Comparison of ENCODE assay signal across 6 cellular contexts in the genomic region with DNA sequence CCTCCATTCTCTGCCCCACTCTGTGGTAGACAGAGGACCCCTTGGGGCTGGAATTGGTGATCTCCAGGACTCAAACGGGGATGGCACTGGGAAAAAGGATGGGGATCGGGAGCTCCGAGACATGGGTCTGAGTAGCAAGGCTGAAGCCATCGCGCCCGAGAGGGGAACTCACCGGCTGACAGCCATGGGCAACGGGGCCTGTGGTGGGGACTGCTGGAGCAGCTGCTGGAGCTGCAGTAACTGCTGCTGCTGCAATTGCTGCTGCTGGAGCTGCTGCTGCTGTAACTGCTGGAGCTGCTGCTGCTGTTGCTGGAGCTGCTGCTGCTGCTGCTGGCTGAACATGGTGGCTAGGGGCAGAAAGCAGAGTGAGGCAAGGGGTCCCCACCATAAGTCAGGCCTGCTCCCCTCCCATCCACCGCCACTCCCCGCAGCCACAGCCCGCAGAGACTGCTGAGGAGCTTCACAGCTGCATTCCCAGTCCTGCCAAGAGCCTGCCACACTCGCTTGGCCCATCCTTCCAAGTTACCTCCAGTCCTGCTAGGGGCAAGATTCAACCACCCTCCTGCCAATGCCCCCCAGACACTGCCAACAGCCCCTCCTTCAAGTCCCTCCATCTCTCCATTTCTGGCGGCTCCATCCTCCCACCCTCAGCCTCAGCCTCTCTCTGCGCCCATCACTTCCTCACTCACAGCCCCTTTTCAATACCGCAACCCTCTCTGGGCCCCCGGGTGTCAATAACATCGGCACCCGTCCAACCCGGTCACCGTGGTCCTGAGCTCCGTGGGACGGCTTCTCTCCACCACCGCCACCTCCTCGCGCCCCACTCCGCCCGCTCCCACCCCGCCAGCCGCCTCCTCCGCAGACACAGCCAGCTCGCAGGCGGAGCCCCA.
DNase-seq lines count a peak whose midpoint lies in the region; ATAC-seq and TF ChIP-seq lines count a peak whose summit lies in the region.

No MANE protein-coding gene starts in this region.

- H3K27ac Mint-ChIP-seq in effector memory CD8-positive, alpha-beta T cell: peak overlapping the region; percentile 96 to 98

- peak; percentile 61 for ATAC-seq in effector memory CD8-positive, alpha-beta T cell (replicated peaks)

- peak; percentile 55 for DNase-seq in GM10266 (ENCODE audit: extremely low spot score)
- no peak for DNase-seq in effector memory CD8-positive, alpha-beta T cell
- DNase-seq in retina: peak; percentile 65
- no peak for DNase-seq in DMS79 (lab: John Stamatoyannopoulos, UW)
- DNase-seq in globus pallidus (ENCODE audit: low spot score): no peak

- no peak overlapping the region for H3K27ac ChIP-seq in HUES48 (ENCODE audit: low read depth, low read length)

- H3K4me1 Mint-ChIP-seq in effector memory CD8-positive, alpha-beta T cell (ENCODE audit: low read depth in 2 of 2): peaks cover 21 to 23% of the 10 kb centered on the region in 2 donors

- peak overlapping the region; percentile 95 to 97 for H3K4me3 Mint-ChIP-seq in effector memory CD8-positive, alpha-beta T cell

- H3K36me3 ChIP-seq in HUES48 (ENCODE audit: control insufficient read depth, insufficient read depth, low read length): peaks cover 24% of the 10 kb centered on the region

- H3K9me3 ChIP-seq in HUES48 (ENCODE audit: control insufficient read depth, insufficient read depth, low read length): no peaks in the 10 kb centered on the region

- H3K27me3 Mint-ChIP-seq in effector memory CD8-positive, alpha-beta T cell: no peaks in the 10 kb centered on the region

- 0 out of 2 replicates have a peak, but pooled peaks cover 4% of the 10 kb centered on the region for H3K4me1 ChIP-seq in HUES48 (ENCODE audit: control insufficient read depth, insufficient read depth, low read length)

- no peak overlapping the region; the same call in 1 of the 2 replicates for H3K9ac ChIP-seq in HUES48 (ENCODE audit: low read depth, low read length)

- no peak for TF ChIP-seq CTCF in GM10266 (IDR thresholded peaks at IDR 0.05; ENCODE audit: control insufficient read depth, insufficient read depth, low read depth, missing control alignments)

- no peaks in the 10 kb centered on the region for H3K27me3 ChIP-seq in HUES48 (ENCODE audit: control insufficient read depth, insufficient read depth, low read length)

- H3K9me3 Mint-ChIP-seq in effector memory CD8-positive, alpha-beta T cell: no peaks in the 10 kb centered on the region

- H3K4me3 ChIP-seq in HUES48 (ENCODE audit: low read depth, low read length): peak overlapping the region; percentile 92

- peaks cover 37% of the 10 kb centered on the region for H3K36me3 Mint-ChIP-seq in effector memory CD8-positive, alpha-beta T cell (ENCODE audit: insufficient read depth)

Comparison
In these comparisons a context has a peak if more than half of its experiments do, and no peak if none do; other contexts are left out.
1. DNase-seq: peak in GM10266 (single experiment) and retina (single experiment); none in effector memory CD8-positive, alpha-beta T cell (0 of 3), DMS79 (single experiment) and globus pallidus (single experiment).